Comparison of ENCODE assay signal across 17 cellular contexts in the genomic region with DNA sequence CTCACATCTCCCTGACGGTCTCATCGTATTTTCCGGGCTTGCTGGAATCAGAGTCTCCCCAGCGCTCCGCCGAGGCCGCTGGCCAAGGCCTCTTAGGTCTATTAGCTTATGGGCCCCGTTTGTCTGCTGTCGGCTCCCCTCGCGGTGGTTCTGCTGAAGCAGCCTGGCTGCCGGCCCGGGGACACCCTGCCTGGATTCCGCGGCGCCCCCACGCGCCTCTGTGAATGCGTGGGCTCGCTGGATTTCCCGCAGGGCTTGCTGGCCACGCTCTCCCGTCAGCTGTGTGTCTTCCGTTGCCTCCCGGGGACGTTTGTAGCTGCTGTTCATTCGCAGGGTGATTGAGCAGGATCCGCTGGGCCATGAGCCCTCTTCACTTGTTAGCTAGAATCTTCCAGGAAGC. TPM values are rescaled to one million over a fixed set of nuclear protein-coding genes. Genes with fewer than 3 reads are reported as not detected.
A peak's percentile ranks its signal among the peaks of the same experiment; 100 is the strongest.
DNase-seq lines count a peak whose midpoint lies in the region; ATAC-seq, FAIRE-seq and TF ChIP-seq lines count a peak whose summit lies in the region.
"Had no signal": no experiment of that assay in that cellular context is flagged by ENCODE, and none has a peak within 500 bp of the region (broad histone marks: within the 10 kb centered on the region; RNA-seq: fewer than 3 reads in every experiment).

No MANE protein-coding gene starts in this region.

- no TSS peak for BruUV-seq in Caco-2 (replicated peaks; lab: Mats Ljungman, UMichigan)

- H2BK12ac ChIP-seq in mesenchymal stem cell (ENCODE audit: low read length in 2 of 2) = no peak overlapping the region

- H3K4me2 ChIP-seq in astrocyte (ENCODE audit: low read length) (no peak overlapping the region), mesenchymal stem cell (ENCODE audit: low read length, poor library complexity, severe bottlenecking) (no peak overlapping the region)

- no peak overlapping the region for H2BK15ac ChIP-seq in mesenchymal stem cell (ENCODE audit: low read depth, poor library complexity, severe bottlenecking)

- H3K27ac Mint-ChIP-seq in Caco-2 (ENCODE audit: unreplicated experiment) (peak overlapping the region; percentile 23), astrocyte (ENCODE audit: unreplicated experiment) (no peak overlapping the region)

- H3K4me1 Mint-ChIP-seq in Caco-2 (ENCODE audit: low read depth, unreplicated experiment) (peaks cover 3% of the 10 kb centered on the region), astrocyte (ENCODE audit: low read depth, unreplicated experiment) (no peaks in the 10 kb centered on the region)

- no peaks in the 10 kb centered on the region for H4K20me1 ChIP-seq in astrocyte (ENCODE audit: insufficient read depth, low read length)

- ATAC-seq in HG03469 (IDR thresholded peaks at IDR 0.05; ENCODE audit: unreplicated experiment) = no peak
- ATAC-seq: K562 had no signal

- no peak overlapping the region for H4K91ac ChIP-seq in mesenchymal stem cell (ENCODE audit: low read length)

- intact Hi-C loops in Caco-2 (cut with micrococcal nuclease; ENCODE audit: unreplicated experiment) = no loop called here

- POLR2A ChIA-PET in Caco-2 (lab: Charles Lee) = no interaction called here

- CTCF ChIA-PET in Caco-2 (lab: Charles Lee) = no interaction called here

- H3K79me2 ChIP-seq in astrocyte (ENCODE audit: insufficient read depth, low read length) = no peaks in the 10 kb centered on the region

- 79% methylated on average over 28 of the region's 28 CpGs for WGBS in mesenchymal stem cell

- no peak overlapping the region for H3K4ac ChIP-seq in mesenchymal stem cell (ENCODE audit: low read depth in 1 of 2, low read length in 2 of 2)

- H3K36me3 ChIP-seq in Caco-2 (ENCODE audit: control insufficient read depth, insufficient read depth, low read length) (no peaks in the 10 kb centered on the region), astrocyte (ENCODE audit: insufficient read depth, low read length) (no peaks in the 10 kb centered on the region), mesenchymal stem cell (ENCODE audit: control insufficient read depth in 1 of 2, insufficient read depth in 2 of 2, low read depth in 1 of 2, low read length in 2 of 2) (no peaks in the 10 kb centered on the region)

- H3K9me3 ChIP-seq in Caco-2 (no peaks in the 10 kb centered on the region), astrocyte (ENCODE audit: insufficient read depth, low read depth, low read length) (no peaks in the 10 kb centered on the region), mesenchymal stem cell (ENCODE audit: control insufficient read depth, low read length) (no peaks in the 10 kb centered on the region)

- H3K79me1 ChIP-seq in mesenchymal stem cell (replicated peaks; ENCODE audit: low read length, poor library complexity, severe bottlenecking) = no peaks in the 10 kb centered on the region

- no peak for FAIRE-seq in astrocyte (lab: Jason Lieb, UNC)
- FAIRE-seq: G401.6, GM12891, K562 had no signal

- H3K9me3 Mint-ChIP-seq in Caco-2 (ENCODE audit: unreplicated experiment) (peaks cover 9% of the 10 kb centered on the region), astrocyte (ENCODE audit: unreplicated experiment) (peaks cover 6% of the 10 kb centered on the region)

- TF ChIP-seq CTCF in Caco-2 (IDR thresholded peaks at IDR 0.05; ENCODE audit: insufficient read depth in 1 of 2, low read depth in 1 of 2, low read length in 1 of 2, severe bottlenecking in 1 of 2, unreplicated experiment in 1 of 2) (no peak), astrocyte (IDR thresholded peaks at IDR 0.05; ENCODE audit: insufficient read depth, low read depth, low read length) (no peak)

- H3K27ac ChIP-seq in astrocyte (ENCODE audit: low read depth, low read length) (no peak overlapping the region), mesenchymal stem cell (ENCODE audit: low read length, poor library complexity, severe bottlenecking) (no peak overlapping the region)
- H3K27ac ChIP-seq: HL-60 had no signal

- no peak overlapping the region for H2BK120ac ChIP-seq in mesenchymal stem cell (ENCODE audit: low read depth, low read length)

- H2AK5ac ChIP-seq in mesenchymal stem cell (ENCODE audit: low read length, severe bottlenecking) = no peak overlapping the region

- H2BK5ac ChIP-seq in mesenchymal stem cell (ENCODE audit: low read depth, low read length, poor library complexity, severe bottlenecking) = no peak overlapping the region

- H3K27me3 Mint-ChIP-seq in Caco-2 (ENCODE audit: insufficient read depth, unreplicated experiment) (no peaks in the 10 kb centered on the region), astrocyte (ENCODE audit: low read depth, unreplicated experiment) (peaks cover 23% of the 10 kb centered on the region)

- H3K23ac ChIP-seq in mesenchymal stem cell (ENCODE audit: low read length in 2 of 2) = no peak overlapping the region

- H3K18ac ChIP-seq in mesenchymal stem cell (ENCODE audit: low read depth in 1 of 2, low read length in 2 of 2) = no peak overlapping the region

- H4K8ac ChIP-seq in mesenchymal stem cell (ENCODE audit: low read length) = no peak overlapping the region

- H3K4me3 Mint-ChIP-seq in Caco-2 (ENCODE audit: unreplicated experiment) (no peak overlapping the region), astrocyte (ENCODE audit: unreplicated experiment) (peak overlapping the region; percentile 50)

- no peaks in the 10 kb centered on the region for H3K36me3 Mint-ChIP-seq in Caco-2 (ENCODE audit: insufficient read depth, unreplicated experiment)
- H3K36me3 Mint-ChIP-seq in astrocyte (ENCODE audit: low read depth, unreplicated experiment) = peaks cover 4% of the 10 kb centered on the region

- H3K9ac ChIP-seq in astrocyte (ENCODE audit: low read length) (no peak overlapping the region), mesenchymal stem cell (ENCODE audit: low read length) (peak overlapping the region; percentile 32)

- H2AFZ ChIP-seq in astrocyte (ENCODE audit: low read depth, low read length) (no peak overlapping the region), mesenchymal stem cell (ENCODE audit: low read depth, low read length) (no peak overlapping the region)

- H3K27me3 ChIP-seq in Caco-2 (replicated peaks; ENCODE audit: control insufficient read depth, insufficient read depth, low read length) (no peaks in the 10 kb centered on the region), astrocyte (ENCODE audit: insufficient read depth, low read length) (no peaks in the 10 kb centered on the region), mesenchymal stem cell (ENCODE audit: control insufficient read depth in 1 of 2, insufficient read depth in 1 of 2, low read length in 2 of 2) (peaks cover 0 to 11% of the 10 kb centered on the region in 2 experiments)

- no peak overlapping the region for H3K14ac ChIP-seq in mesenchymal stem cell (ENCODE audit: low read length in 2 of 2)

- H3K4me1 ChIP-seq in Caco-2 (peaks cover 8% of the 10 kb centered on the region; the same call in 1 of the 2 replicates), astrocyte (ENCODE audit: insufficient read depth, low read length) (no peaks in the 10 kb centered on the region), mesenchymal stem cell (ENCODE audit: control insufficient read depth, insufficient read depth, low read depth, low read length) (no peaks in the 10 kb centered on the region)

- H3K4me3 ChIP-seq in Caco-2 (ENCODE audit: low read depth, low read length) (no peak overlapping the region), astrocyte (ENCODE audit: insufficient read depth, low read depth, low read length) (no peak overlapping the region), mesenchymal stem cell (ENCODE audit: insufficient read depth in 1 of 2, low read depth in 1 of 2, low read length in 2 of 2) (peak overlapping the region in 1 of 2 experiments; percentile 19)
- H3K4me3 ChIP-seq: K562 had no signal

- DNase-seq in Caco-2 = no peak
- no peak for DNase-seq in astrocyte (ENCODE audit: low read depth)
- no peak for DNase-seq in mesenchymal stem cell
- peak; percentile 58 for DNase-seq in retina
- no peak for DNase-seq in NCI-H187 (lab: John Stamatoyannopoulos, UW)
- no peak for DNase-seq in NCI-H82 treated with DMSO at 0.1 percent for 48 hours (lab: John Stamatoyannopoulos, UW; ENCODE audit: unreplicated experiment)
- no peak for DNase-seq in NCI-H1417 treated with DMSO at 0.1 percent for 48 hours (lab: John Stamatoyannopoulos, UW)
- DNase-seq: NCI-H146; NCI-H2227 treated with DMSO at 0.1 percent for 48 hours; NCI-H526; NK-92 treated with Interleukin-12 subunit alpha and Interleukin-12 subunit beta, amount 100 ng/mL, for 24 hours; OCI-M1 had no signal

RNA-seq across cellular contexts. Expression of gene LRRC3, which starts 8.4 kb away (rescaled TPM):
- 4.5 and 4.7 TPM in 2 replicates for total RNA-seq in Caco-2 (2022)
- 5.2 and 5.6 TPM in 2 replicates for total RNA-seq in astrocyte
- polyA plus RNA-seq in mesenchymal stem cell (2013, experiment 1 of 2) = 2.9 TPM
- 3.1 TPM for polyA plus RNA-seq in mesenchymal stem cell (2013, experiment 2 of 2)
